In the genomic region with DNA sequence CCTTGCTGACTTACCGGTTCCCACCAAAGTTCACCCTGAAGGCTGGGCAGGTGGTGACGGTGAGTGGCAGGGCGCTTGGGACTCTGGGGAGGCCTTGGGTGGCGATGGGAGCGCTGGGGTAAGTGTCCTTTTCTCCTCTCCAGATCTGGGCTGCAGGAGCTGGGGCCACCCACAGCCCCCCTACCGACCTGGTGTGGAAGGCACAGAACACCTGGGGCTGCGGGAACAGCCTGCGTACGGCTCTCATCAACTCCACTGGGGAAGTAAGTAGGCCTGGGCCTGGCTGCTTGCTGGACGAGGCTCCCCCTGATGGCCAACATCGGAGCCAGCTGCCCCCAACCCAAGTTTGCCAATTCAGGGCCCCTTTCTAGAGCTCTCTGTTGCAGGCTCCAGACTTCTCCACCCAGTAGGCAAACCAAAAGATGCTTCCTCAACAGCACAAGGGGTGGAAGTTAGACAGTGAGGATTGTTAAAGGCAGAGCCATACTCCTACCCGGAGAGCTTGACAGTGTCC, we compare ENCODE assay signal across 19 cellular contexts. TPM values are rescaled to one million over a fixed set of nuclear protein-coding genes. Genes with fewer than 3 reads are reported as not detected.
DNase-seq lines count a peak whose midpoint lies in the region; ATAC-seq and TF ChIP-seq lines count a peak whose summit lies in the region.
"Had no signal": no experiment of that assay in that cellular context is flagged by ENCODE, and none has a peak within 500 bp of the region (broad histone marks: within the 10 kb centered on the region; RNA-seq: fewer than 3 reads in every experiment).

No MANE protein-coding gene starts in this region.

- peaks cover 34% of the 10 kb centered on the region; the same call in 1 of the 2 replicates for H4K20me1 ChIP-seq in PC-3 (ENCODE audit: low read length)

- DNase-seq in ELF-1 (ENCODE audit: low read depth, low spot score) (peak; percentile 45), PC-3 (no peak), endodermal cell (peak; percentile 79), osteocyte (ENCODE audit: extremely low spot score, unreplicated experiment) (no peak), NCI-H2227 treated with DMSO at 0.1 percent for 48 hours (lab: John Stamatoyannopoulos, UW) (no peak), NCI-H2107 treated with DMSO at 0.1 percent for 48 hours (lab: John Stamatoyannopoulos, UW; ENCODE audit: unreplicated experiment) (no peak)
- DNase-seq: activated CD4-positive, alpha-beta T cell treated with anti-CD3 and anti-CD28 coated beads for 36 hours; activated naive CD4-positive, alpha-beta T cell treated with anti-CD3 and anti-CD28 coated beads, Interleukin-2, amount 10 ng/mL, durations not matched to agents 7 days and 5 days; CD4-positive, alpha-beta T cell; NCI-H1105; NCI-H2171; NCI-H774; SHP77 had no signal

- H3K4me1 ChIP-seq in PC-3 (ENCODE audit: insufficient read depth, low read length) (no peaks in the 10 kb centered on the region), endodermal cell (ENCODE audit: control insufficient read depth, insufficient read depth, low read length) (no peaks in the 10 kb centered on the region)

- no peak overlapping the region for H3K27ac ChIP-seq in PC-3 (ENCODE audit: low read length)
- no peak overlapping the region for H3K27ac ChIP-seq in endodermal cell (ENCODE audit: low read depth, low read length)
- H3K27ac ChIP-seq: right atrium auricular region, suprapubic skin had no signal

- H3K4me2 ChIP-seq in PC-3 (ENCODE audit: low read length): no peak overlapping the region

- H3K9me3 ChIP-seq in PC-3 (ENCODE audit: low read length) (no peaks in the 10 kb centered on the region), endodermal cell (ENCODE audit: control insufficient read depth, low read length) (no peaks in the 10 kb centered on the region)
- H3K9me3 ChIP-seq: right atrium auricular region, suprapubic skin had no signal

- ATAC-seq in PC-3 (no peak), GM18502 (IDR thresholded peaks at IDR 0.05; ENCODE audit: poor library complexity, unreplicated experiment) (no peak), GM18519 (IDR thresholded peaks at IDR 0.05; ENCODE audit: low FRiP score, unreplicated experiment) (no peak)
- ATAC-seq: activated CD4-positive, alpha-beta T cell treated with anti-CD3 and anti-CD28 coated beads for 36 hours had no signal

- no peak overlapping the region for H3K4me3 Mint-ChIP-seq in endodermal cell
- no peak overlapping the region for H3K4me3 Mint-ChIP-seq in osteocyte (ENCODE audit: unreplicated experiment)
- H3K4me3 Mint-ChIP-seq: activated CD4-positive, alpha-beta T cell treated with anti-CD3 and anti-CD28 coated beads for 36 hours; activated naive CD4-positive, alpha-beta T cell treated with anti-CD3 and anti-CD28 coated beads, Interleukin-2, amount 10 ng/mL, durations not matched to agents 7 days and 5 days; brain; CD4-positive, alpha-beta T cell; memory B cell had no signal

- no peak overlapping the region for H2AFZ ChIP-seq in PC-3 (ENCODE audit: low read length)

- H3K9ac ChIP-seq in PC-3 (ENCODE audit: low read length) (no peak overlapping the region), endodermal cell (ENCODE audit: extremely low read depth, low read length, poor library complexity, severe bottlenecking) (no peak overlapping the region)

- H3K27me3 ChIP-seq in PC-3 (ENCODE audit: low read length) (no peaks in the 10 kb centered on the region), endodermal cell (ENCODE audit: control insufficient read depth, insufficient read depth, low read length, poor library complexity, severe bottlenecking) (no peaks in the 10 kb centered on the region)
- H3K27me3 ChIP-seq: right atrium auricular region, suprapubic skin had no signal

- H3K4me1 Mint-ChIP-seq in endodermal cell: peaks cover 7% of the 10 kb centered on the region
- H3K4me1 Mint-ChIP-seq in osteocyte (ENCODE audit: unreplicated experiment): peaks cover 15% of the 10 kb centered on the region
- H3K4me1 Mint-ChIP-seq: activated CD4-positive, alpha-beta T cell treated with anti-CD3 and anti-CD28 coated beads for 36 hours; activated naive CD4-positive, alpha-beta T cell treated with anti-CD3 and anti-CD28 coated beads, Interleukin-2, amount 10 ng/mL, durations not matched to agents 7 days and 5 days; memory B cell had no signal

- H3K36me3 ChIP-seq in PC-3 (ENCODE audit: low read depth, low read length): peaks cover 77% of the 10 kb centered on the region
- H3K36me3 ChIP-seq in endodermal cell (ENCODE audit: control insufficient read depth, insufficient read depth, low read length): peaks cover 66% of the 10 kb centered on the region

- H3K36me3 Mint-ChIP-seq in endodermal cell (ENCODE audit: low read depth) (peaks cover 37% of the 10 kb centered on the region), osteocyte (ENCODE audit: unreplicated experiment) (peaks cover 55% of the 10 kb centered on the region)
- H3K36me3 Mint-ChIP-seq: activated naive CD4-positive, alpha-beta T cell treated with anti-CD3 and anti-CD28 coated beads, Interleukin-2, amount 10 ng/mL, durations not matched to agents 7 days and 5 days had no signal

- H3K9me3 Mint-ChIP-seq in endodermal cell (no peaks in the 10 kb centered on the region), osteocyte (ENCODE audit: unreplicated experiment) (no peaks in the 10 kb centered on the region)
- H3K9me3 Mint-ChIP-seq: activated naive CD4-positive, alpha-beta T cell treated with anti-CD3 and anti-CD28 coated beads, Interleukin-2, amount 10 ng/mL, durations not matched to agents 7 days and 5 days; brain; CD4-positive, alpha-beta T cell; memory B cell had no signal

- H3K4me3 ChIP-seq in PC-3 (ENCODE audit: low read length) (no peak overlapping the region), endodermal cell (ENCODE audit: low read length) (no peak overlapping the region)
- H3K4me3 ChIP-seq: right atrium auricular region, suprapubic skin had no signal

- H3K27me3 Mint-ChIP-seq in endodermal cell (ENCODE audit: insufficient read depth) (no peaks in the 10 kb centered on the region), osteocyte (ENCODE audit: unreplicated experiment) (no peaks in the 10 kb centered on the region)
- H3K27me3 Mint-ChIP-seq: activated CD4-positive, alpha-beta T cell treated with anti-CD3 and anti-CD28 coated beads for 36 hours; brain; CD4-positive, alpha-beta T cell had no signal

- TF ChIP-seq CTCF in PC-3 (conservative IDR thresholded peaks at IDR 0.05; ENCODE audit: low read depth, low read length): peak; percentile 54
- peak; percentile 70 for TF ChIP-seq CTCF in endodermal cell (conservative IDR thresholded peaks at IDR 0.05)
- TF ChIP-seq CTCF in osteocyte (IDR thresholded peaks at IDR 0.05): peak; percentile 25

- CTCF ChIA-PET in PC-3 (lab: Charles Lee): no interaction called here

- POLR2A ChIA-PET in PC-3 (lab: Charles Lee; ENCODE audit: unreplicated experiment): no interaction called here

- H3K79me2 ChIP-seq in PC-3 (ENCODE audit: low read length): peaks cover 13% of the 10 kb centered on the region; the same call in 1 of the 2 replicates

- no peak overlapping the region for H3K27ac Mint-ChIP-seq in endodermal cell
- peak overlapping the region; percentile 41 for H3K27ac Mint-ChIP-seq in osteocyte (ENCODE audit: unreplicated experiment)
- H3K27ac Mint-ChIP-seq: activated CD4-positive, alpha-beta T cell treated with anti-CD3 and anti-CD28 coated beads for 36 hours; activated naive CD4-positive, alpha-beta T cell treated with anti-CD3 and anti-CD28 coated beads, Interleukin-2, amount 10 ng/mL, durations not matched to agents 7 days and 5 days; brain had no signal

- intact Hi-C loops in PC-3 (cut with micrococcal nuclease): no loop called here

- BruUV-seq in PC-3 (replicated peaks; lab: Mats Ljungman, UMichigan): no TSS peak

- H3K9me2 ChIP-seq in PC-3 (replicated peaks; ENCODE audit: low read length): no peaks in the 10 kb centered on the region

- peaks cover 22% of the 10 kb centered on the region for H3F3A ChIP-seq in PC-3 (ENCODE audit: low read length, unreplicated experiment)

- WGBS in endodermal cell (ENCODE audit: insufficient coverage in 1 of 2, insufficient read length in 1 of 2), 2 experiments: 86% methylated on average over 12 of the region's 12 CpGs

RNA-seq across cellular contexts. Expression of gene SEMA4A, which starts 16.4 kb away (rescaled TPM):
- total RNA-seq in PC-3 (2014; rRNA removed): 5.8 and 13.1 TPM in 2 replicates
- 10 to 100 TPM in 1 of 2 donors, 1 to 10 TPM in 1; 6.4 to 10.3 TPM for total RNA-seq in endodermal cell
- 5.0 TPM for polyA plus RNA-seq in endodermal cell (2013, experiment 1 of 2)
- polyA plus RNA-seq in endodermal cell (2013, experiment 2 of 2): 3.4 TPM
- total RNA-seq in osteocyte: 1.6 and 1.8 TPM in 2 replicates

RNA-seq across cellular contexts. Expression of gene LMNA, which starts 22.5 kb away (rescaled TPM):
- total RNA-seq in PC-3 (2014; rRNA removed) (864 and 1,095 TPM in 2 replicates), endodermal cell (10 to 100 TPM; 41.2 to 42.0 TPM), osteocyte (733 and 792 TPM in 2 replicates)
- polyA plus RNA-seq in endodermal cell (2013, experiment 1 of 2): 46.3 TPM
- polyA plus RNA-seq in endodermal cell (2013, experiment 2 of 2): 45.5 TPM

RNA-seq across cellular contexts. Expression of gene MEX3A, which starts 54.8 kb away (rescaled TPM):
- total RNA-seq in PC-3 (2014; rRNA removed) (12.9 and 14.7 TPM in 2 replicates), endodermal cell (10 to 100 TPM; 91.8 to 94.3 TPM), osteocyte (19.8 and 20.7 TPM in 2 replicates)
- 91.4 TPM for polyA plus RNA-seq in endodermal cell (2013, experiment 1 of 2)
- 89.4 TPM for polyA plus RNA-seq in endodermal cell (2013, experiment 2 of 2)

RNA-seq across cellular contexts. Expression of gene SLC25A44, which starts 56.9 kb away (rescaled TPM):
- total RNA-seq in PC-3 (2014; rRNA removed) (28.1 and 33.1 TPM in 2 replicates), endodermal cell (10 to 100 TPM; 20.9 to 22.7 TPM), osteocyte (20.2 and 23.4 TPM in 2 replicates)
- polyA plus RNA-seq in endodermal cell (2013, experiment 1 of 2): 19.9 TPM
- polyA plus RNA-seq in endodermal cell (2013, experiment 2 of 2): 22.4 TPM

Comparison
In these comparisons a context has a peak if more than half of its experiments do, and no peak if none do; other contexts are left out.
1. DNase-seq: peak in ELF-1 (single experiment) and endodermal cell (single experiment); none in PC-3 (single experiment), osteocyte (single experiment), NCI-H2227 treated with DMSO at 0.1 percent for 48 hours (single experiment) and NCI-H2107 treated with DMSO at 0.1 percent for 48 hours (single experiment).
2. RNA of gene LMNA, which starts 22.5 kb away (total RNA-seq): 864 to 1,095 TPM in PC-3 and 733 to 792 TPM in osteocyte; 41.2 to 42.0 TPM in endodermal cell; every median in the first group is over 10 times any median in the second.
3. Peak in every context shown above with its lines, with median percentiles within 50 percentile points of each other: CTCF ChIP-seq.